In genomic region chr3:169106662-169107061, GRCh38 we compare ENCODE assay signal across 17 cellular contexts.
"Had no signal": no experiment of that assay in that cellular context is flagged by ENCODE, and none has a peak within 500 bp of the region (broad histone marks: within the 10 kb centered on the region; RNA-seq: fewer than 3 reads in every experiment).

No MANE protein-coding gene starts in this region.

- H3K4me1 ChIP-seq: right atrium auricular region, suprapubic skin, tibial artery, uterus had no signal

- H3K4me3 Mint-ChIP-seq: natural killer cell, neural crest cell had no signal

- H3K4me3 ChIP-seq: esophagus muscularis mucosa, hepatocyte, mucosa of descending colon, ovary, right atrium auricular region, suprapubic skin, tibial artery, upper lobe of left lung, uterus had no signal

- H3K27me3 ChIP-seq: esophagus muscularis mucosa, hepatocyte, ovary, right atrium auricular region, suprapubic skin, tibial artery, upper lobe of left lung, uterus had no signal

- H3K79me2 ChIP-seq: hepatocyte had no signal

- H3K9me3 Mint-ChIP-seq: natural killer cell, neural crest cell had no signal

- H3K4me2 ChIP-seq: hepatocyte had no signal

- H3K9me3 ChIP-seq: esophagus muscularis mucosa, mucosa of descending colon, ovary, right atrium auricular region, suprapubic skin, tibial artery, upper lobe of left lung, uterus had no signal

- ATAC-seq: mucosa of descending colon, natural killer cell had no signal

- DNase-seq: effector memory CD4-positive, alpha-beta T cell; kidney glomerular epithelial cell; mammary epithelial cell; mucosa of descending colon; natural killer cell; ovary; small intestine; stimulated activated CD4-positive, alpha-beta T cell treated with anti-CD3 and anti-CD28 coated beads, Interleukin-12 subunit alpha, Interleukin-12 subunit beta, amount 100 ng/mL, for 4 hours; stimulated activated naive CD4-positive, alpha-beta T cell treated with Interleukin-2 at 50 U/mL for 16 hours; tibial artery; upper lobe of left lung; uterus had no signal

- H2AFZ ChIP-seq: hepatocyte had no signal

- H3K27ac Mint-ChIP-seq: natural killer cell had no signal

- H3K4me1 Mint-ChIP-seq: natural killer cell, neural crest cell had no signal

- H3K27ac ChIP-seq: esophagus muscularis mucosa, hepatocyte, ovary, right atrium auricular region, suprapubic skin, tibial artery, upper lobe of left lung, uterus had no signal

- H3K36me3 Mint-ChIP-seq: natural killer cell had no signal

- H3K36me3 ChIP-seq: esophagus muscularis mucosa, ovary, right atrium auricular region, suprapubic skin, tibial artery, uterus had no signal
